ENCODE assay signal across 1 cellular context in genomic region chr18:10950876-10951630, GRCh38.
TF ChIP-seq lines count a peak whose summit lies in the region.

No MANE protein-coding gene starts in this region.

TF ChIP-seq in GM23338, 12 proteins besides CTCF, POLR2A, EP300 and RAD21 (continued from another document):
- TF ChIP-seq ZNF462 (CRISPR knock-in tag; IDR thresholded peaks at IDR 0.05) = no peak
- TF ChIP-seq ZNF331 (CRISPR knock-in tag; IDR thresholded peaks at IDR 0.05; ENCODE audit: low read depth) = no peak
- no peak for TF ChIP-seq EZH2 (IDR thresholded peaks at IDR 0.05; ENCODE audit: low read depth, unreplicated experiment)
- TF ChIP-seq CREB1 (CRISPR knock-in tag; IDR thresholded peaks at IDR 0.05; ENCODE audit: low read depth) = no peak
